Comparison of ENCODE assay signal across 8 cellular contexts in genomic region chr19:46777956-46778645, GRCh38. TPM values are rescaled to one million over a fixed set of nuclear protein-coding genes. Genes with fewer than 3 reads are reported as not detected.
A peak's percentile ranks its signal among the peaks of the same experiment; 100 is the strongest.
DNase-seq lines count a peak whose midpoint lies in the region; ATAC-seq, FAIRE-seq and TF ChIP-seq lines count a peak whose summit lies in the region.
"Not testable (repeated sequence)": the region's sequence is repeated elsewhere in the genome, so short reads cannot be mapped to it uniquely, and the experiment has no call there.

No MANE protein-coding gene starts in this region.

- not testable (repeated sequence) for H3K9me3 Mint-ChIP-seq in IgD-negative memory B cell; T-helper 2 cell treated with Interferon-gamma antibody and Interleukin-4, amounts not matched to agents 5 μg/mL and 100 μg/mL, for 36 hours; activated T-helper 1 cell treated with anti-CD3 and anti-CD28 coated beads, Interleukin-12 subunit alpha, Interleukin-12 subunit beta, Interleukin-2, Interleukin-4 antibody, amounts not matched to agents 30 ng/mL and 10 ng/mL and 1 ng/mL, durations not matched to agents 14 hours and 24 hours and 36 hours; effector memory CD8-positive, alpha-beta T cell; neural crest cell

- not testable (repeated sequence) for FAIRE-seq in HepG2 (lab: Jason Lieb, UNC)

- H3K27ac Mint-ChIP-seq in IgD-negative memory B cell: peak overlapping the region in 2 of 3 donors; percentile 48 to 50
- H3K27ac Mint-ChIP-seq in T-helper 2 cell treated with Interferon-gamma antibody and Interleukin-4, amounts not matched to agents 5 μg/mL and 100 μg/mL, for 36 hours: peak overlapping the region; percentile 36
- peak overlapping the region; percentile 29 for H3K27ac Mint-ChIP-seq in activated T-helper 1 cell treated with anti-CD3 and anti-CD28 coated beads, Interleukin-12 subunit alpha, Interleukin-12 subunit beta, Interleukin-2, Interleukin-4 antibody, amounts not matched to agents 30 ng/mL and 10 ng/mL and 1 ng/mL, durations not matched to agents 14 hours and 24 hours and 36 hours
- peak overlapping the region in 1 of 2 donors; percentile 72 for H3K27ac Mint-ChIP-seq in effector memory CD8-positive, alpha-beta T cell
- H3K27ac Mint-ChIP-seq in neural crest cell (ENCODE audit: unreplicated experiment): not testable (repeated sequence)

- H4K20me1 ChIP-seq in BLaER1 treated with 17β-estradiol and CSF1 and Interleukin-3, amounts not matched to agents 10 nM and 100 nM: peaks cover 6 to 95% (median 84%) of the 10 kb centered on the region in 11 experiments; a peak in 20 of 22 replicates
- peaks cover 44% of the 10 kb centered on the region; the same call in 1 of the 2 replicates for H4K20me1 ChIP-seq in HepG2 (ENCODE audit: insufficient read depth, low read length)

- not testable (repeated sequence) for DNase-seq in T-helper 2 cell treated with Interferon-gamma antibody and Interleukin-4, amounts not matched to agents 5 μg/mL and 100 μg/mL, for 36 hours (ENCODE audit: low spot score); activated T-helper 1 cell treated with anti-CD3 and anti-CD28 coated beads, Interleukin-12 subunit alpha, Interleukin-12 subunit beta, Interleukin-2, Interleukin-4 antibody, amounts not matched to agents 30 ng/mL and 10 ng/mL and 1 ng/mL, durations not matched to agents 14 hours and 24 hours and 36 hours (ENCODE audit: low spot score); effector memory CD8-positive, alpha-beta T cell; HepG2 (ENCODE audit: low spot score); neural crest cell (ENCODE audit: low read depth, low spot score); upper lobe of left lung

- POLR2A ChIA-PET in HepG2 (lab: Yijun Ruan, JAX): interaction anchor here (0.5 to 0.7 kb wide), 2 partner anchors 13 to 14 kb away, joined by 3 read pairs; no protein-coding TSS in a partner anchor

- H3K79me2 ChIP-seq in HepG2 (ENCODE audit: insufficient read depth, low read length): peaks cover 16% of the 10 kb centered on the region

- peak overlapping the region in 3 of 11 experiments; percentile 25 to 49 (median 39); a peak in 5 of 22 replicates for H3K9ac ChIP-seq in BLaER1 treated with 17β-estradiol and CSF1 and Interleukin-3, amounts not matched to agents 10 nM and 100 nM
- not testable (repeated sequence) for H3K9ac ChIP-seq in HepG2 (ENCODE audit: insufficient read depth, low read depth, low read length)

- peak overlapping the region in 7 of 11 experiments; percentile 25 to 63 (median 46); a peak in 15 of 22 replicates for H3K27ac ChIP-seq in BLaER1 treated with 17β-estradiol and CSF1 and Interleukin-3, amounts not matched to agents 10 nM and 100 nM
- not testable (repeated sequence) for H3K27ac ChIP-seq in HepG2 (ENCODE audit: extremely low read length, insufficient read depth, low read length)
- peak overlapping the region in 3 of 4 donors; percentile 48 to 53 (median 49) for H3K27ac ChIP-seq in upper lobe of left lung

- H3K4me3 Mint-ChIP-seq in IgD-negative memory B cell (peak overlapping the region in 1 of 4 donors; percentile 32), neural crest cell (peak overlapping the region; percentile 19)
- H3K4me3 Mint-ChIP-seq in T-helper 2 cell treated with Interferon-gamma antibody and Interleukin-4, amounts not matched to agents 5 μg/mL and 100 μg/mL, for 36 hours; activated T-helper 1 cell treated with anti-CD3 and anti-CD28 coated beads, Interleukin-12 subunit alpha, Interleukin-12 subunit beta, Interleukin-2, Interleukin-4 antibody, amounts not matched to agents 30 ng/mL and 10 ng/mL and 1 ng/mL, durations not matched to agents 14 hours and 24 hours and 36 hours; effector memory CD8-positive, alpha-beta T cell: not testable (repeated sequence)

- not testable (repeated sequence) for H3K36me3 Mint-ChIP-seq in IgD-negative memory B cell
- peaks cover 62% of the 10 kb centered on the region for H3K36me3 Mint-ChIP-seq in T-helper 2 cell treated with Interferon-gamma antibody and Interleukin-4, amounts not matched to agents 5 μg/mL and 100 μg/mL, for 36 hours (ENCODE audit: low read depth)
- peaks cover 59% of the 10 kb centered on the region for H3K36me3 Mint-ChIP-seq in activated T-helper 1 cell treated with anti-CD3 and anti-CD28 coated beads, Interleukin-12 subunit alpha, Interleukin-12 subunit beta, Interleukin-2, Interleukin-4 antibody, amounts not matched to agents 30 ng/mL and 10 ng/mL and 1 ng/mL, durations not matched to agents 14 hours and 24 hours and 36 hours (ENCODE audit: low read depth)
- H3K36me3 Mint-ChIP-seq in effector memory CD8-positive, alpha-beta T cell (ENCODE audit: insufficient read depth): peaks cover 66% of the 10 kb centered on the region
- peaks cover 27% of the 10 kb centered on the region for H3K36me3 Mint-ChIP-seq in neural crest cell (ENCODE audit: low read depth)

- not testable (repeated sequence) for TF ChIP-seq CTCF in HepG2 (CRISPR knock-in tag; IDR thresholded peaks at IDR 0.05); neural crest cell (conservative IDR thresholded peaks at IDR 0.05)
- TF ChIP-seq CTCF in upper lobe of left lung (IDR thresholded peaks at IDR 0.05): peak in 1 of 6 experiments; percentile 28

- H3K4me1 Mint-ChIP-seq in IgD-negative memory B cell, neural crest cell: not testable (repeated sequence)
- peaks cover 16% of the 10 kb centered on the region for H3K4me1 Mint-ChIP-seq in T-helper 2 cell treated with Interferon-gamma antibody and Interleukin-4, amounts not matched to agents 5 μg/mL and 100 μg/mL, for 36 hours (ENCODE audit: low read depth)
- H3K4me1 Mint-ChIP-seq in activated T-helper 1 cell treated with anti-CD3 and anti-CD28 coated beads, Interleukin-12 subunit alpha, Interleukin-12 subunit beta, Interleukin-2, Interleukin-4 antibody, amounts not matched to agents 30 ng/mL and 10 ng/mL and 1 ng/mL, durations not matched to agents 14 hours and 24 hours and 36 hours (ENCODE audit: low read depth): peaks cover 14% of the 10 kb centered on the region
- peaks cover 7 to 14% of the 10 kb centered on the region in 2 donors for H3K4me1 Mint-ChIP-seq in effector memory CD8-positive, alpha-beta T cell (ENCODE audit: low read depth in 2 of 2)

- peak overlapping the region in 1 of 10 experiments; percentile 31; a peak in 1 of 20 replicates for H3K4me3 ChIP-seq in BLaER1 treated with 17β-estradiol and CSF1 and Interleukin-3, amounts not matched to agents 10 nM and 100 nM
- not testable (repeated sequence) for H3K4me3 ChIP-seq in HepG2 (replicated peaks in 1 of 3; ENCODE audit: insufficient read depth in 1 of 3, low read depth in 2 of 3, low read length in 3 of 3); upper lobe of left lung

- not testable (repeated sequence) for H3K27me3 Mint-ChIP-seq in IgD-negative memory B cell; T-helper 2 cell treated with Interferon-gamma antibody and Interleukin-4, amounts not matched to agents 5 μg/mL and 100 μg/mL, for 36 hours (ENCODE audit: low read depth); activated T-helper 1 cell treated with anti-CD3 and anti-CD28 coated beads, Interleukin-12 subunit alpha, Interleukin-12 subunit beta, Interleukin-2, Interleukin-4 antibody, amounts not matched to agents 30 ng/mL and 10 ng/mL and 1 ng/mL, durations not matched to agents 14 hours and 24 hours and 36 hours (ENCODE audit: insufficient read depth); effector memory CD8-positive, alpha-beta T cell; neural crest cell (ENCODE audit: low read depth)

- H3K27me3 ChIP-seq in BLaER1 treated with 17β-estradiol and CSF1 and Interleukin-3, amounts not matched to agents 10 nM and 100 nM; HepG2 (ENCODE audit: control insufficient read depth in 1 of 2, insufficient read depth in 2 of 2, low read length in 2 of 2); upper lobe of left lung: not testable (repeated sequence)

- H3K4me2 ChIP-seq in BLaER1 treated with 17β-estradiol and CSF1 and Interleukin-3, amounts not matched to agents 10 nM and 100 nM: peak overlapping the region in 9 of 11 experiments; percentile 37 to 86 (median 67); a peak in 16 of 22 replicates
- not testable (repeated sequence) for H3K4me2 ChIP-seq in HepG2 (ENCODE audit: low read depth, low read length)

- 97% methylated on average over 12 of the region's 12 CpGs for WGBS in HepG2 (ENCODE audit: low lambda C conversion rate)
- WGBS in upper lobe of left lung, 2 donors: 88 to 91% methylated on average over 12 of the region's 12 CpGs

- not testable (repeated sequence) for BruUV-seq in HepG2 (replicated peaks; lab: Mats Ljungman, UMichigan)

- H3K36me3 ChIP-seq in BLaER1 treated with 17β-estradiol and CSF1 and Interleukin-3, amounts not matched to agents 10 nM and 100 nM: peaks cover 75 to 96% (median 93%) of the 10 kb centered on the region in 11 experiments
- H3K36me3 ChIP-seq in HepG2 (replicated peaks in 1 of 2; ENCODE audit: control insufficient read depth in 1 of 2, insufficient read depth in 2 of 2, low read length in 2 of 2) (peaks cover 41 to 65% of the 10 kb centered on the region in 2 experiments), upper lobe of left lung (peaks cover 21 to 94% (median 79%) of the 10 kb centered on the region in 4 donors)

- not testable (repeated sequence) for H2AFZ ChIP-seq in HepG2 (ENCODE audit: low read length)

- CTCF ChIA-PET in HepG2 (lab: Yijun Ruan, JAX; ENCODE audit: low intra/inter-chr PET ratio, low total read pairs): not testable (repeated sequence)

- peaks cover 28 to 52% (median 48%) of the 10 kb centered on the region in 10 experiments for H3K4me1 ChIP-seq in BLaER1 treated with 17β-estradiol and CSF1 and Interleukin-3, amounts not matched to agents 10 nM and 100 nM
- H3K4me1 ChIP-seq in HepG2 (ENCODE audit: insufficient read depth, low read length) (peaks cover 22% of the 10 kb centered on the region), upper lobe of left lung (peaks cover 0 to 15% (median 3%) of the 10 kb centered on the region in 4 donors)

- not testable (repeated sequence) for H3K9me3 ChIP-seq in BLaER1 treated with 17β-estradiol and CSF1 and Interleukin-3, amounts not matched to agents 10 nM and 100 nM (replicated peaks in 1 of 11); HepG2 (ENCODE audit: low read length); upper lobe of left lung

- not testable (repeated sequence) for TF ChIP-seq RAD21 in HepG2 (CRISPR knock-in tag; IDR thresholded peaks at IDR 0.05)

- intact Hi-C loops in activated T-helper 1 cell treated with anti-CD3 and anti-CD28 coated beads, Interleukin-12 subunit alpha, Interleukin-12 subunit beta, Interleukin-2, Interleukin-4 antibody, amounts not matched to agents 30 ng/mL and 10 ng/mL and 1 ng/mL, durations not matched to agents 14 hours and 24 hours and 36 hours (cut with micrococcal nuclease); HepG2 (cut with micrococcal nuclease; ENCODE audit: unreplicated experiment): not testable (repeated sequence)

- TF ChIP-seq EP300 in HepG2 (IDR thresholded peaks at IDR 0.05; ENCODE audit: low read depth in 2 of 2, low read length in 2 of 2); HepG2 (CRISPR knock-in tag; IDR thresholded peaks at IDR 0.05; ENCODE audit: borderline replicate concordance); upper lobe of left lung (IDR thresholded peaks at IDR 0.05): not testable (repeated sequence)

- ATAC-seq in effector memory CD8-positive, alpha-beta T cell (replicated peaks): peak; percentile 31
- ATAC-seq in HepG2: not testable (repeated sequence)
- peak in 1 of 2 donors; percentile 44 for ATAC-seq in upper lobe of left lung (ENCODE audit: low FRiP score in 2 of 2)

- TF ChIP-seq POLR2A in HepG2 (IDR thresholded peaks at IDR 0.05; ENCODE audit: insufficient read depth in 1 of 2, low read depth in 2 of 2, low read length in 2 of 2); upper lobe of left lung (IDR thresholded peaks at IDR 0.05): not testable (repeated sequence)

- in situ Hi-C loops in HepG2 (cut with HindIII; ENCODE audit: extremely low pct_ligation_motif_present, low pct_unique_long_range_greater_than_20kb): not testable (repeated sequence)

RNA-seq across cellular contexts. Expression of gene SLC1A5, which starts 10.3 kb away (rescaled TPM):
- polyA plus RNA-seq in IgD-negative memory B cell (38.2 TPM), HepG2 (2011; rRNA removed) (159 and 209 TPM in 2 replicates)
- 264 and 267 TPM in 2 replicates for total RNA-seq in activated T-helper 1 cell treated with anti-CD3 and anti-CD28 coated beads, Interleukin-12 subunit alpha, Interleukin-12 subunit beta, Interleukin-2, Interleukin-4 antibody, amounts not matched to agents 30 ng/mL and 10 ng/mL and 1 ng/mL, durations not matched to agents 14 hours and 24 hours and 36 hours
- total RNA-seq in HepG2 (2016; rRNA removed; fragmentation: Illumina TruSeq; extraction: Trizol) (62.9 and 120 TPM in 2 replicates), neural crest cell (131 TPM in 2 replicates), upper lobe of left lung (100 to 1,000 TPM in 2 of 6 donors, 10 to 100 TPM in 4; 52.4 to 147 (median 83.9) TPM)
- total RNA-seq in HepG2 (2016; cell fraction: cytosol; rRNA removed; fragmentation: Illumina TruSeq; extraction: Trizol; ENCODE audit: low read depth): 32.1 and 33.8 TPM in 2 replicates
- 60.0 and 120 TPM in 2 replicates for total RNA-seq in HepG2 (2016; cell fraction: insoluble cytoplasmic fraction; rRNA removed; fragmentation: Illumina TruSeq; extraction: Trizol)
- 66.6 and 68.6 TPM in 2 replicates for total RNA-seq in HepG2 (2016; cell fraction: membrane; rRNA removed; fragmentation: Illumina TruSeq; extraction: Trizol)
- 104 and 128 TPM in 2 replicates for total RNA-seq in HepG2 (2016; cell fraction: nucleus; rRNA removed; fragmentation: Illumina TruSeq; extraction: Trizol)
- polyA plus RNA-seq in HepG2 (2011; cell fraction: cytosol; rRNA removed): 144 and 165 TPM in 2 replicates
- polyA plus RNA-seq in HepG2 (2011; cell fraction: nucleus; rRNA removed): 113 and 131 TPM in 2 replicates
- polyA plus RNA-seq in HepG2 (2012): 119 and 235 TPM in 2 replicates
- 34.6 and 34.8 TPM in 2 replicates for polyA plus RNA-seq in HepG2 (2016; cell fraction: cytosol; fragmentation: Illumina TruSeq; extraction: Trizol; ENCODE audit: low read depth)
- polyA plus RNA-seq in HepG2 (2016; cell fraction: insoluble cytoplasmic fraction; fragmentation: Illumina TruSeq; extraction: Trizol; ENCODE audit: low read depth): 74.0 and 78.9 TPM in 2 replicates
- 51.1 and 55.4 TPM in 2 replicates for polyA plus RNA-seq in HepG2 (2016; cell fraction: membrane; fragmentation: Illumina TruSeq; extraction: Trizol; ENCODE audit: low read depth)
- 197 and 219 TPM in 2 replicates for polyA plus RNA-seq in HepG2 (2016; cell fraction: nucleus; fragmentation: Illumina TruSeq; extraction: Trizol; ENCODE audit: insufficient read depth, low read depth)
- polyA minus RNA-seq in HepG2 (2011; rRNA and poly(A)+ RNA removed; ENCODE audit: low replicate concordance): 282 and 502 TPM in 2 replicates
- 101 and 104 TPM in 2 replicates for polyA minus RNA-seq in HepG2 (2011; cell fraction: cytosol; rRNA and poly(A)+ RNA removed)
- 52.3 and 68.3 TPM in 2 replicates for polyA minus RNA-seq in HepG2 (2011; cell fraction: nucleus; rRNA and poly(A)+ RNA removed)

RNA-seq across cellular contexts. Expression of gene STRN4, which starts 31.9 kb away (rescaled TPM):
- 33.3 TPM for polyA plus RNA-seq in IgD-negative memory B cell
- 106 and 116 TPM in 2 replicates for total RNA-seq in activated T-helper 1 cell treated with anti-CD3 and anti-CD28 coated beads, Interleukin-12 subunit alpha, Interleukin-12 subunit beta, Interleukin-2, Interleukin-4 antibody, amounts not matched to agents 30 ng/mL and 10 ng/mL and 1 ng/mL, durations not matched to agents 14 hours and 24 hours and 36 hours
- 32.2 and 43.1 TPM in 2 replicates for total RNA-seq in HepG2 (2016; rRNA removed; fragmentation: Illumina TruSeq; extraction: Trizol)
- total RNA-seq in HepG2 (2016; cell fraction: cytosol; rRNA removed; fragmentation: Illumina TruSeq; extraction: Trizol; ENCODE audit: low read depth): 13.6 and 15.4 TPM in 2 replicates
- total RNA-seq in HepG2 (2016; cell fraction: insoluble cytoplasmic fraction; rRNA removed; fragmentation: Illumina TruSeq; extraction: Trizol): 25.7 and 41.7 TPM in 2 replicates
- 30.2 and 30.9 TPM in 2 replicates for total RNA-seq in HepG2 (2016; cell fraction: membrane; rRNA removed; fragmentation: Illumina TruSeq; extraction: Trizol)
- 30.6 and 31.6 TPM in 2 replicates for total RNA-seq in HepG2 (2016; cell fraction: nucleus; rRNA removed; fragmentation: Illumina TruSeq; extraction: Trizol)
- polyA plus RNA-seq in HepG2 (2011; rRNA removed): 57.3 and 80.7 TPM in 2 replicates
- 34.2 and 64.8 TPM in 2 replicates for polyA plus RNA-seq in HepG2 (2011; cell fraction: cytosol; rRNA removed)
- polyA plus RNA-seq in HepG2 (2011; cell fraction: nucleus; rRNA removed): 266 and 313 TPM in 2 replicates
- 35.6 and 48.5 TPM in 2 replicates for polyA plus RNA-seq in HepG2 (2012)
- polyA plus RNA-seq in HepG2 (2016; cell fraction: cytosol; fragmentation: Illumina TruSeq; extraction: Trizol; ENCODE audit: low read depth): 8.5 and 9.3 TPM in 2 replicates
- polyA plus RNA-seq in HepG2 (2016; cell fraction: insoluble cytoplasmic fraction; fragmentation: Illumina TruSeq; extraction: Trizol; ENCODE audit: low read depth): 34.1 and 37.8 TPM in 2 replicates
- polyA plus RNA-seq in HepG2 (2016; cell fraction: membrane; fragmentation: Illumina TruSeq; extraction: Trizol; ENCODE audit: low read depth): 21.1 and 23.2 TPM in 2 replicates
- 78.0 and 78.1 TPM in 2 replicates for polyA plus RNA-seq in HepG2 (2016; cell fraction: nucleus; fragmentation: Illumina TruSeq; extraction: Trizol; ENCODE audit: insufficient read depth, low read depth)
- 47.8 and 141 TPM in 2 replicates for polyA minus RNA-seq in HepG2 (2011; rRNA and poly(A)+ RNA removed; ENCODE audit: low replicate concordance)
- 30.6 and 39.4 TPM in 2 replicates for polyA minus RNA-seq in HepG2 (2011; cell fraction: cytosol; rRNA and poly(A)+ RNA removed)
- 37.0 and 47.4 TPM in 2 replicates for polyA minus RNA-seq in HepG2 (2011; cell fraction: nucleus; rRNA and poly(A)+ RNA removed)
- total RNA-seq in neural crest cell: 128 and 138 TPM in 2 replicates
- total RNA-seq in upper lobe of left lung: 100 to 1,000 TPM in 2 of 6 donors, 10 to 100 TPM in 4; 59.8 to 168 (median 83.7) TPM

RNA-seq across cellular contexts. Expression of gene FKRP, which starts 32.2 kb away (rescaled TPM):
- polyA plus RNA-seq in IgD-negative memory B cell (5.9 TPM), HepG2 (2011; rRNA removed) (7.3 and 9.2 TPM in 2 replicates)
- 25.1 and 26.6 TPM in 2 replicates for total RNA-seq in activated T-helper 1 cell treated with anti-CD3 and anti-CD28 coated beads, Interleukin-12 subunit alpha, Interleukin-12 subunit beta, Interleukin-2, Interleukin-4 antibody, amounts not matched to agents 30 ng/mL and 10 ng/mL and 1 ng/mL, durations not matched to agents 14 hours and 24 hours and 36 hours
- total RNA-seq in HepG2 (2016; rRNA removed; fragmentation: Illumina TruSeq; extraction: Trizol) (4.0 and 9.8 TPM in 2 replicates), neural crest cell (31.9 and 38.6 TPM in 2 replicates), upper lobe of left lung (10 to 100 TPM; 16.6 to 26.2 (median 19.3) TPM)
- total RNA-seq in HepG2 (2016; cell fraction: cytosol; rRNA removed; fragmentation: Illumina TruSeq; extraction: Trizol; ENCODE audit: low read depth): 1.2 and 1.9 TPM in 2 replicates
- 3.4 and 11.2 TPM in 2 replicates for total RNA-seq in HepG2 (2016; cell fraction: insoluble cytoplasmic fraction; rRNA removed; fragmentation: Illumina TruSeq; extraction: Trizol)
- total RNA-seq in HepG2 (2016; cell fraction: membrane; rRNA removed; fragmentation: Illumina TruSeq; extraction: Trizol): 3.6 and 3.7 TPM in 2 replicates
- 11.2 and 11.6 TPM in 2 replicates for total RNA-seq in HepG2 (2016; cell fraction: nucleus; rRNA removed; fragmentation: Illumina TruSeq; extraction: Trizol)
- polyA plus RNA-seq in HepG2 (2011; cell fraction: cytosol; rRNA removed): 7.8 and 9.7 TPM in 2 replicates
- polyA plus RNA-seq in HepG2 (2011; cell fraction: nucleus; rRNA removed): 27.5 and 33.9 TPM in 2 replicates
- 12.4 and 17.0 TPM in 2 replicates for polyA plus RNA-seq in HepG2 (2012)
- 0.63 and 1.3 TPM in 2 replicates for polyA plus RNA-seq in HepG2 (2016; cell fraction: cytosol; fragmentation: Illumina TruSeq; extraction: Trizol; ENCODE audit: low read depth)
- 5.1 TPM in 2 replicates for polyA plus RNA-seq in HepG2 (2016; cell fraction: insoluble cytoplasmic fraction; fragmentation: Illumina TruSeq; extraction: Trizol; ENCODE audit: low read depth)
- polyA plus RNA-seq in HepG2 (2016; cell fraction: membrane; fragmentation: Illumina TruSeq; extraction: Trizol; ENCODE audit: low read depth): 1.7 and 2.3 TPM in 2 replicates
- polyA plus RNA-seq in HepG2 (2016; cell fraction: nucleus; fragmentation: Illumina TruSeq; extraction: Trizol; ENCODE audit: insufficient read depth, low read depth): 34.8 and 35.7 TPM in 2 replicates
- 6.9 and 11.0 TPM in 2 replicates for polyA minus RNA-seq in HepG2 (2011; rRNA and poly(A)+ RNA removed; ENCODE audit: low replicate concordance)
- polyA minus RNA-seq in HepG2 (2011; cell fraction: cytosol; rRNA and poly(A)+ RNA removed): 7.5 and 8.8 TPM in 2 replicates
- 10.3 and 11.5 TPM in 2 replicates for polyA minus RNA-seq in HepG2 (2011; cell fraction: nucleus; rRNA and poly(A)+ RNA removed)
